Comparison of ENCODE assay signal across 2 cellular contexts in genomic region chr15:24961967-24962366, GRCh38.
TF ChIP-seq lines count a peak whose summit lies in the region.

No MANE protein-coding gene starts in this region.

TF ChIP-seq in H1, 55 proteins besides CTCF, POLR2A, EP300 and RAD21:
- TF ChIP-seq MAFK (IDR thresholded peaks at IDR 0.05; ENCODE audit: low read depth, low read length) (no peak), HDAC6 (IDR thresholded peaks at IDR 0.05; ENCODE audit: low read depth, low read length) (no peak), TAF7 (optimal IDR thresholded peaks at IDR 0.05; ENCODE audit: borderline replicate concordance, low read depth, low read length) (no peak), KDM1A (IDR thresholded peaks at IDR 0.05; ENCODE audit: borderline replicate concordance, low read length) (no peak), POU5F1 (IDR thresholded peaks at IDR 0.05; ENCODE audit: low read depth, low read length) (no peak), BCL11A (IDR thresholded peaks at IDR 0.05; ENCODE audit: low read depth in 2 of 2, low read length in 2 of 2) (no peak)

TF ChIP-seq in liver, 16 proteins besides CTCF, POLR2A, EP300 and RAD21:
- TF ChIP-seq JUND (IDR thresholded peaks at IDR 0.05) (no peak), EGR1 (IDR thresholded peaks at IDR 0.05; ENCODE audit: low read depth in 2 of 2) (no peak), HNF4A (conservative IDR thresholded peaks at IDR 0.05) (peak; percentile 23 to 79), FOXA1 (IDR thresholded peaks at IDR 0.05) (no peak)
